8 cellular contexts compared by ENCODE assay signal in genomic region chr16:19521471-19522368, GRCh38. TPM values are rescaled to one million over a fixed set of nuclear protein-coding genes. Genes with fewer than 3 reads are reported as not detected.
A peak's percentile ranks its signal among the peaks of the same experiment; 100 is the strongest.
DNase-seq lines count a peak whose midpoint lies in the region; ATAC-seq and TF ChIP-seq lines count a peak whose summit lies in the region.

GDE1 (minus strand) TSS chr16:19522098; CDS start chr16:19521964, 134 bp downstream.

- CTCF ChIA-PET in BJ (lab: Yijun Ruan, JAX), result interaction anchor here (0.7 to 1.2 kb wide), 2 partner anchors 11 to 19 kb away, joined by 3 read pairs; no protein-coding TSS in a partner anchor

- peak within 1 kb of the TSS; percentile 91 for H3K27ac ChIP-seq in colonic mucosa

- TF ChIP-seq CTCF in BJ (IDR thresholded peaks at IDR 0.05; ENCODE audit: insufficient read depth, low read depth, low read length) (peak; percentile 63), colonic mucosa (IDR thresholded peaks at IDR 0.05) (no peak)

- H3K4me3 ChIP-seq in BJ (ENCODE audit: low read depth, low read length) (peak within 1 kb of the TSS; percentile 94), colonic mucosa (peak within 1 kb of the TSS; percentile 64)

- POLR2A ChIA-PET in BJ (lab: Charles Lee), result no interaction called here

- peak; percentile 70 for ATAC-seq in HG03442 (IDR thresholded peaks at IDR 0.05; ENCODE audit: unreplicated experiment)
- ATAC-seq in left colon, result peak; percentile 74

- H3K36me3 ChIP-seq in BJ (ENCODE audit: control insufficient read depth, insufficient read depth, low read length) (no peaks in the 10 kb centered on the region; the same call in 1 of the 2 replicates), colonic mucosa (no peaks in the 10 kb centered on the region)

- H3K9ac ChIP-seq in colonic mucosa (ENCODE audit: low read depth in 2 of 2, low read length in 2 of 2), result peak within 1 kb of the TSS; percentile 95 to 97

- intact Hi-C loops in colonic mucosa (cut with DNase I), result no loop called here
- intact Hi-C loops in left colon (cut with DNase I, micrococcal nuclease), result no loop called here

- no peaks in the 10 kb centered on the region for H3K4me1 ChIP-seq in colonic mucosa

- no peaks in the 10 kb centered on the region for H3K9me3 ChIP-seq in colonic mucosa

- no peak for DNase-seq in BJ (ENCODE audit: low read depth)
- DNase-seq in GM19238 (ENCODE audit: insufficient read length, low spot score), result peak; percentile 78
- peak; percentile 99 for DNase-seq in NCI-H510A treated with DMSO at 0.1 percent for 48 hours (lab: John Stamatoyannopoulos, UW)
- peak; percentile 96 for DNase-seq in activated CD4-positive, alpha-beta T cell treated with anti-CD3 and anti-CD28 coated beads for 48 hours
- peak; percentile 98 for DNase-seq in colonic mucosa
- DNase-seq in left colon, result peak; percentile 95 to 98
- DNase-seq in stimulated activated CD4-positive, alpha-beta T cell treated with anti-CD3 and anti-CD28 coated beads, Interleukin-1b, Interleukin-23, amount 100 ng/mL, for 48 hours, result peak; percentile 94

- H3K27me3 ChIP-seq in BJ (ENCODE audit: control insufficient read depth, insufficient read depth, low read length), result no peaks in the 10 kb centered on the region
- no peaks in the 10 kb centered on the region for H3K27me3 ChIP-seq in colonic mucosa

RNA-seq across cellular contexts. Expression of gene GDE1, which starts in this region (rescaled TPM):
- polyA plus RNA-seq in BJ (2011; rRNA removed), result 39.7 and 52.0 TPM in 2 replicates
- 11.9 and 14.9 TPM in 2 replicates for polyA minus RNA-seq in BJ (2011; rRNA and poly(A)+ RNA removed)
- 100 to 1,000 TPM in 1 of 2 donors, 10 to 100 TPM in 1; 81.6 to 128 TPM for total RNA-seq in colonic mucosa
- 100 to 1,000 TPM; 116 to 126 TPM for total RNA-seq in left colon
